In the genomic region with DNA sequence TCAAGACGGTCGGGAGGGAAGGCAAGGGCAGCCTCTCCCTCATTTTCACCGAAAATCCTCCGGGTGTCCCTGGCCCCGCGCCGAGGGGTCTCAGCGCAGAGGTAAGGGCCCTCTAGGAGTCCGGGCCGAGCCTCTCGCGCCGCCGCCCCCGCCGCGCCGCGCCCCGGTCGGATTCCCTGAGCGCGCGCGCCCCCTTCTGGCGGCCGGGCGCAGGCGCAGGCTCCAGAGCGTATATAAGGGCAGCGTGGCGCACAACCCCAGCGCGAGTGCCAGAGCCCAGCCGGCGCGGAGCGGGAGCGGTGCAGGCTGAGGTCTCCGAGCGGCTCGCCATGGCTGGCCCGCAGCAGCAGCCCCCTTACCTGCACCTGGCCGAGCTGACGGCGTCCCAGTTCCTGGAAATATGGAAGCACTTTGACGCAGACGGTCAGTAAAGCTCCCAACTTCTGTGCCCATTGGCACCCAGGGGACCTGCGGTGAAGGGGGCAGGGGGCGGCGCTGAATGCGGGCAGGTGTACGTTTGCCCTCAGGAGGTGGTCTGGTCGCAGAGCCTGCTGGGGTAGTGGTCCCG, we compare ENCODE assay signal across 1 cellular context.
TF ChIP-seq lines count a peak whose summit lies in the region.

A gene with protein sequence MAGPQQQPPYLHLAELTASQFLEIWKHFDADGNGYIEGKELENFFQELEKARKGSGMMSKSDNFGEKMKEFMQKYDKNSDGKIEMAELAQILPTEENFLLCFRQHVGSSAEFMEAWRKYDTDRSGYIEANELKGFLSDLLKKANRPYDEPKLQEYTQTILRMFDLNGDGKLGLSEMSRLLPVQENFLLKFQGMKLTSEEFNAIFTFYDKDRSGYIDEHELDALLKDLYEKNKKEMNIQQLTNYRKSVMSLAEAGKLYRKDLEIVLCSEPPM (plus strand): TSS at position 260 of the 568 bp plus-strand sequence. CDS start 70 bp downstream, at position 330.

TF ChIP-seq in HepG2, 621 proteins besides CTCF, POLR2A, EP300 and RAD21 (continued from another document and continues in another):
- TF ChIP-seq, protein P1, sequence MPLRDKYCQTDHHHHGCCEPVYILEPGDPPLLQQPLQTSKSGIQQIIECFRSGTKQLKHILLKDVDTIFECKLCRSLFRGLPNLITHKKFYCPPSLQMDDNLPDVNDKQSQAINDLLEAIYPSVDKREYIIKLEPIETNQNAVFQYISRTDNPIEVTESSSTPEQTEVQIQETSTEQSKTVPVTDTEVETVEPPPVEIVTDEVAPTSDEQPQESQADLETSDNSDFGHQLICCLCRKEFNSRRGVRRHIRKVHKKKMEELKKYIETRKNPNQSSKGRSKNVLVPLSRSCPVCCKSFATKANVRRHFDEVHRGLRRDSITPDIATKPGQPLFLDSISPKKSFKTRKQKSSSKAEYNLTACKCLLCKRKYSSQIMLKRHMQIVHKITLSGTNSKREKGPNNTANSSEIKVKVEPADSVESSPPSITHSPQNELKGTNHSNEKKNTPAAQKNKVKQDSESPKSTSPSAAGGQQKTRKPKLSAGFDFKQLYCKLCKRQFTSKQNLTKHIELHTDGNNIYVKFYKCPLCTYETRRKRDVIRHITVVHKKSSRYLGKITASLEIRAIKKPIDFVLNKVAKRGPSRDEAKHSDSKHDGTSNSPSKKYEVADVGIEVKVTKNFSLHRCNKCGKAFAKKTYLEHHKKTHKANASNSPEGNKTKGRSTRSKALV (CRISPR knock-in tag; IDR thresholded peaks at IDR 0.05): peak; percentile 86; the same call in 1 of the 2 replicates
- TF ChIP-seq, protein P2, sequence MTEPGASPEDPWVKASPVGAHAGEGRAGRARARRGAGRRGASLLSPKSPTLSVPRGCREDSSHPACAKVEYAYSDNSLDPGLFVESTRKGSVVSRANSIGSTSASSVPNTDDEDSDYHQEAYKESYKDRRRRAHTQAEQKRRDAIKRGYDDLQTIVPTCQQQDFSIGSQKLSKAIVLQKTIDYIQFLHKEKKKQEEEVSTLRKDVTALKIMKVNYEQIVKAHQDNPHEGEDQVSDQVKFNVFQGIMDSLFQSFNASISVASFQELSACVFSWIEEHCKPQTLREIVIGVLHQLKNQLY (CRISPR knock-in tag; IDR thresholded peaks at IDR 0.05): no peak
- TF ChIP-seq NR1H2 (CRISPR knock-in tag; IDR thresholded peaks at IDR 0.05; ENCODE audit: borderline replicate concordance, low read depth): no peak
- peak; percentile 61; the same call in 1 of the 2 replicates for TF ChIP-seq EEA1 (CRISPR knock-in tag; IDR thresholded peaks at IDR 0.05; ENCODE audit: borderline replicate concordance)
- TF ChIP-seq KLF13 (CRISPR knock-in tag; IDR thresholded peaks at IDR 0.05): no peak
- TF ChIP-seq HDAC6 (IDR thresholded peaks at IDR 0.05; ENCODE audit: low read depth, low read length): no peak
- TF ChIP-seq ZNF350 (CRISPR knock-in tag; IDR thresholded peaks at IDR 0.05; ENCODE audit: borderline replicate concordance, low read depth): no peak
- no peak for TF ChIP-seq ZNF747 (CRISPR knock-in tag; IDR thresholded peaks at IDR 0.05; ENCODE audit: borderline replicate concordance)
- TF ChIP-seq NFE2L2 (IDR thresholded peaks at IDR 0.05; ENCODE audit: low read length): no peak
- TF ChIP-seq GTF2F1 (IDR thresholded peaks at IDR 0.05; ENCODE audit: low read length): no peak
- TF ChIP-seq YY1 (IDR thresholded peaks at IDR 0.05; ENCODE audit: insufficient read depth, insufficient replicate concordance, low read depth, low read length): peak; percentile 68
- no peak for TF ChIP-seq MTA1 (CRISPR knock-in tag; IDR thresholded peaks at IDR 0.05; ENCODE audit: borderline replicate concordance)
- no peak for TF ChIP-seq TAF1 (CRISPR knock-in tag; IDR thresholded peaks at IDR 0.05)
- TF ChIP-seq ZNF761 (CRISPR knock-in tag; conservative IDR thresholded peaks at IDR 0.05): no peak
- no peak for TF ChIP-seq ZNF577 (CRISPR knock-in tag; IDR thresholded peaks at IDR 0.05; ENCODE audit: borderline replicate concordance, low read depth)
- no peak for TF ChIP-seq STAT5B (CRISPR knock-in tag; IDR thresholded peaks at IDR 0.05)
- TF ChIP-seq, protein P3, sequence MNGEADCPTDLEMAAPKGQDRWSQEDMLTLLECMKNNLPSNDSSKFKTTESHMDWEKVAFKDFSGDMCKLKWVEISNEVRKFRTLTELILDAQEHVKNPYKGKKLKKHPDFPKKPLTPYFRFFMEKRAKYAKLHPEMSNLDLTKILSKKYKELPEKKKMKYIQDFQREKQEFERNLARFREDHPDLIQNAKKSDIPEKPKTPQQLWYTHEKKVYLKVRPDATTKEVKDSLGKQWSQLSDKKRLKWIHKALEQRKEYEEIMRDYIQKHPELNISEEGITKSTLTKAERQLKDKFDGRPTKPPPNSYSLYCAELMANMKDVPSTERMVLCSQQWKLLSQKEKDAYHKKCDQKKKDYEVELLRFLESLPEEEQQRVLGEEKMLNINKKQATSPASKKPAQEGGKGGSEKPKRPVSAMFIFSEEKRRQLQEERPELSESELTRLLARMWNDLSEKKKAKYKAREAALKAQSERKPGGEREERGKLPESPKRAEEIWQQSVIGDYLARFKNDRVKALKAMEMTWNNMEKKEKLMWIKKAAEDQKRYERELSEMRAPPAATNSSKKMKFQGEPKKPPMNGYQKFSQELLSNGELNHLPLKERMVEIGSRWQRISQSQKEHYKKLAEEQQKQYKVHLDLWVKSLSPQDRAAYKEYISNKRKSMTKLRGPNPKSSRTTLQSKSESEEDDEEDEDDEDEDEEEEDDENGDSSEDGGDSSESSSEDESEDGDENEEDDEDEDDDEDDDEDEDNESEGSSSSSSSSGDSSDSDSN (CRISPR knock-in tag; IDR thresholded peaks at IDR 0.05): peak; percentile 51; the same call in 1 of the 2 replicates
- TF ChIP-seq, protein P4, sequence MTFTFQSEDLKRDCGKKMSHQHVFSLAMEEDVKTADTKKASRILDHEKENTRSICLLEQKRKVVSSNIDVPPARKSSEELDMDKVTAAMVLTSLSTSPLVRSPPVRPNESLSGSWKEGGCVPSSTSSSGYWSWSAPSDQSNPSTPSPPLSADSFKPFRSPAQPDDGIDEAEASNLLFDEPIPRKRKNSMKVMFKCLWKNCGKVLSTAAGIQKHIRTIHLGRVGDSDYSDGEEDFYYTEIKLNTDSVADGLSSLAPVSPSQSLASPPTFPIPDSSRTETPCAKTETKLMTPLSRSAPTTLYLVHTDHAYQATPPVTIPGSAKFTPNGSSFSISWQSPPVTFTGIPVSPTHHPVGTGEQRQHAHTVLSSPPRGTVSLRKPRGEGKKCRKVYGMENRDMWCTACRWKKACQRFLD (CRISPR knock-in tag; IDR thresholded peaks at IDR 0.05; ENCODE audit: borderline replicate concordance): no peak
- TF ChIP-seq, protein P5, sequence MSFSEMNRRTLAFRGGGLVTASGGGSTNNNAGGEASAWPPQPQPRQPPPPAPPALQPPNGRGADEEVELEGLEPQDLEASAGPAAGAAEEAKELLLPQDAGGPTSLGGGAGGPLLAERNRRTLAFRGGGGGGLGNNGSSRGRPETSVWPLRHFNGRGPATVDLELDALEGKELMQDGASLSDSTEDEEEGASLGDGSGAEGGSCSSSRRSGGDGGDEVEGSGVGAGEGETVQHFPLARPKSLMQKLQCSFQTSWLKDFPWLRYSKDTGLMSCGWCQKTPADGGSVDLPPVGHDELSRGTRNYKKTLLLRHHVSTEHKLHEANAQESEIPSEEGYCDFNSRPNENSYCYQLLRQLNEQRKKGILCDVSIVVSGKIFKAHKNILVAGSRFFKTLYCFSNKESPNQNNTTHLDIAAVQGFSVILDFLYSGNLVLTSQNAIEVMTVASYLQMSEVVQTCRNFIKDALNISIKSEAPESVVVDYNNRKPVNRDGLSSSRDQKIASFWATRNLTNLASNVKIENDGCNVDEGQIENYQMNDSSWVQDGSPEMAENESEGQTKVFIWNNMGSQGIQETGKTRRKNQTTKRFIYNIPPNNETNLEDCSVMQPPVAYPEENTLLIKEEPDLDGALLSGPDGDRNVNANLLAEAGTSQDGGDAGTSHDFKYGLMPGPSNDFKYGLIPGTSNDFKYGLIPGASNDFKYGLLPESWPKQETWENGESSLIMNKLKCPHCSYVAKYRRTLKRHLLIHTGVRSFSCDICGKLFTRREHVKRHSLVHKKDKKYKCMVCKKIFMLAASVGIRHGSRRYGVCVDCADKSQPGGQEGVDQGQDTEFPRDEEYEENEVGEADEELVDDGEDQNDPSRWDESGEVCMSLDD (CRISPR knock-in tag; IDR thresholded peaks at IDR 0.05; ENCODE audit: borderline replicate concordance): no peak
- TF ChIP-seq, protein P6, sequence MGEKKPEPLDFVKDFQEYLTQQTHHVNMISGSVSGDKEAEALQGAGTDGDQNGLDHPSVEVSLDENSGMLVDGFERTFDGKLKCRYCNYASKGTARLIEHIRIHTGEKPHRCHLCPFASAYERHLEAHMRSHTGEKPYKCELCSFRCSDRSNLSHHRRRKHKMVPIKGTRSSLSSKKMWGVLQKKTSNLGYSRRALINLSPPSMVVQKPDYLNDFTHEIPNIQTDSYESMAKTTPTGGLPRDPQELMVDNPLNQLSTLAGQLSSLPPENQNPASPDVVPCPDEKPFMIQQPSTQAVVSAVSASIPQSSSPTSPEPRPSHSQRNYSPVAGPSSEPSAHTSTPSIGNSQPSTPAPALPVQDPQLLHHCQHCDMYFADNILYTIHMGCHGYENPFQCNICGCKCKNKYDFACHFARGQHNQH (CRISPR knock-in tag; IDR thresholded peaks at IDR 0.05): 0 out of 2 replicates have a peak, but pooled peaks have one; percentile 22
- TF ChIP-seq PAX8 (CRISPR knock-in tag; IDR thresholded peaks at IDR 0.05; ENCODE audit: borderline replicate concordance): no peak
- peak; percentile 60; the same call in 1 of the 2 replicates for TF ChIP-seq ZSCAN21 (CRISPR knock-in tag; IDR thresholded peaks at IDR 0.05; ENCODE audit: borderline replicate concordance)
- no peak for TF ChIP-seq ZBTB3 (CRISPR knock-in tag; IDR thresholded peaks at IDR 0.05; ENCODE audit: borderline replicate concordance, low read depth)
- TF ChIP-seq PLRG1 (conservative IDR thresholded peaks at IDR 0.05): no peak
- TF ChIP-seq FOXA3 (CRISPR knock-in tag; IDR thresholded peaks at IDR 0.05): no peak
- TF ChIP-seq ZNF230 (CRISPR knock-in tag; IDR thresholded peaks at IDR 0.05): no peak
- TF ChIP-seq, protein P7, sequence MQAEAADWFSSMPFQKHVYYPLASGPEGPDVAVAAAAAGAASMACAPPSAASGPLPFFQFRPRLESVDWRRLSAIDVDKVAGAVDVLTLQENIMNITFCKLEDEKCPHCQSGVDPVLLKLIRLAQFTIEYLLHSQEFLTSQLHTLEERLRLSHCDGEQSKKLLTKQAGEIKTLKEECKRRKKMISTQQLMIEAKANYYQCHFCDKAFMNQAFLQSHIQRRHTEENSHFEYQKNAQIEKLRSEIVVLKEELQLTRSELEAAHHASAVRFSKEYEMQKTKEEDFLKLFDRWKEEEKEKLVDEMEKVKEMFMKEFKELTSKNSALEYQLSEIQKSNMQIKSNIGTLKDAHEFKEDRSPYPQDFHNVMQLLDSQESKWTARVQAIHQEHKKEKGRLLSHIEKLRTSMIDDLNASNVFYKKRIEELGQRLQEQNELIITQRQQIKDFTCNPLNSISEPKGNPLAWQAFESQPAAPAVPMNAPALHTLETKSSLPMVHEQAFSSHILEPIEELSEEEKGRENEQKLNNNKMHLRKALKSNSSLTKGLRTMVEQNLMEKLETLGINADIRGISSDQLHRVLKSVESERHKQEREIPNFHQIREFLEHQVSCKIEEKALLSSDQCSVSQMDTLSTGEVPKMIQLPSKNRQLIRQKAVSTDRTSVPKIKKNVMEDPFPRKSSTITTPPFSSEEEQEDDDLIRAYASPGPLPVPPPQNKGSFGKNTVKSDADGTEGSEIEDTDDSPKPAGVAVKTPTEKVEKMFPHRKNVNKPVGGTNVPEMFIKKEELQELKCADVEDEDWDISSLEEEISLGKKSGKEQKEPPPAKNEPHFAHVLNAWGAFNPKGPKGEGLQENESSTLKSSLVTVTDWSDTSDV (CRISPR knock-in tag; IDR thresholded peaks at IDR 0.05): no peak
- TF ChIP-seq, protein P8, sequence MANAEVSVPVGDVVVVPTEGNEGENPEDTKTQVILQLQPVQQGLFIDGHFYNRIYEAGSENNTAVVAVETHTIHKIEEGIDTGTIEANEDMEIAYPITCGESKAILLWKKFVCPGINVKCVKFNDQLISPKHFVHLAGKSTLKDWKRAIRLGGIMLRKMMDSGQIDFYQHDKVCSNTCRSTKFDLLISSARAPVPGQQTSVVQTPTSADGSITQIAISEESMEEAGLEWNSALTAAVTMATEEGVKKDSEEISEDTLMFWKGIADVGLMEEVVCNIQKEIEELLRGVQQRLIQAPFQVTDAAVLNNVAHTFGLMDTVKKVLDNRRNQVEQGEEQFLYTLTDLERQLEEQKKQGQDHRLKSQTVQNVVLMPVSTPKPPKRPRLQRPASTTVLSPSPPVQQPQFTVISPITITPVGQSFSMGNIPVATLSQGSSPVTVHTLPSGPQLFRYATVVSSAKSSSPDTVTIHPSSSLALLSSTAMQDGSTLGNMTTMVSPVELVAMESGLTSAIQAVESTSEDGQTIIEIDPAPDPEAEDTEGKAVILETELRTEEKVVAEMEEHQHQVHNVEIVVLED (CRISPR knock-in tag; IDR thresholded peaks at IDR 0.05; ENCODE audit: borderline replicate concordance): no peak
- TF ChIP-seq FOXO1 (CRISPR knock-in tag; IDR thresholded peaks at IDR 0.05): 0 out of 2 replicates have a peak, but pooled peaks have one; percentile 20
- no peak for TF ChIP-seq TCF7 (IDR thresholded peaks at IDR 0.05; ENCODE audit: low read depth)
- no peak for TF ChIP-seq SAP130 (CRISPR knock-in tag; IDR thresholded peaks at IDR 0.05; ENCODE audit: low read depth)
- TF ChIP-seq MED8 (CRISPR knock-in tag; IDR thresholded peaks at IDR 0.05; ENCODE audit: insufficient replicate concordance): no peak
- 0 out of 2 replicates have a peak, but pooled peaks have one; percentile 50 for TF ChIP-seq DNMT1 (CRISPR knock-in tag; IDR thresholded peaks at IDR 0.05)
- TF ChIP-seq ERF (CRISPR knock-in tag; IDR thresholded peaks at IDR 0.05): 0 out of 2 replicates have a peak, but pooled peaks have one; percentile 31
- peak; percentile 46 for TF ChIP-seq HNRNPLL (IDR thresholded peaks at IDR 0.05; ENCODE audit: low read depth, low read length, poor library complexity, severe bottlenecking)
- TF ChIP-seq RFXANK (CRISPR knock-in tag; IDR thresholded peaks at IDR 0.05): no peak
- TF ChIP-seq, protein P9, sequence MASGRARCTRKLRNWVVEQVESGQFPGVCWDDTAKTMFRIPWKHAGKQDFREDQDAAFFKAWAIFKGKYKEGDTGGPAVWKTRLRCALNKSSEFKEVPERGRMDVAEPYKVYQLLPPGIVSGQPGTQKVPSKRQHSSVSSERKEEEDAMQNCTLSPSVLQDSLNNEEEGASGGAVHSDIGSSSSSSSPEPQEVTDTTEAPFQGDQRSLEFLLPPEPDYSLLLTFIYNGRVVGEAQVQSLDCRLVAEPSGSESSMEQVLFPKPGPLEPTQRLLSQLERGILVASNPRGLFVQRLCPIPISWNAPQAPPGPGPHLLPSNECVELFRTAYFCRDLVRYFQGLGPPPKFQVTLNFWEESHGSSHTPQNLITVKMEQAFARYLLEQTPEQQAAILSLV (CRISPR knock-in tag; IDR thresholded peaks at IDR 0.05; ENCODE audit: borderline replicate concordance): peak; percentile 29; the same call in 1 of the 2 replicates
- TF ChIP-seq TRIM24 (CRISPR knock-in tag; IDR thresholded peaks at IDR 0.05): no peak
- no peak for TF ChIP-seq ZFP37 (CRISPR knock-in tag; IDR thresholded peaks at IDR 0.05; ENCODE audit: borderline replicate concordance)
- TF ChIP-seq RNF2 (conservative IDR thresholded peaks at IDR 0.05; ENCODE audit: low read depth): 0 out of 2 replicates have a peak, but pooled peaks have one; percentile 45
- peak; percentile 73; the same call in 1 of the 2 replicates for TF ChIP-seq ZNF768 (CRISPR knock-in tag; IDR thresholded peaks at IDR 0.05)
- TF ChIP-seq JUN (CRISPR knock-in tag; IDR thresholded peaks at IDR 0.05): no peak
- no peak for TF ChIP-seq ZNF224 (CRISPR knock-in tag; IDR thresholded peaks at IDR 0.05)
- TF ChIP-seq KAT8 (CRISPR knock-in tag; IDR thresholded peaks at IDR 0.05): no peak
